16 cellular contexts compared by ENCODE assay signal in genomic region chr6:8628063-8628462, GRCh38.
DNase-seq lines count a peak whose midpoint lies in the region; ATAC-seq and TF ChIP-seq lines count a peak whose summit lies in the region.
"Had no signal": no experiment of that assay in that cellular context is flagged by ENCODE, and none has a peak within 500 bp of the region (broad histone marks: within the 10 kb centered on the region; RNA-seq: fewer than 3 reads in every experiment).

No MANE protein-coding gene starts in this region.

- no peak for ATAC-seq in upper lobe of right lung

- H3K27me3 ChIP-seq in dorsolateral prefrontal cortex (no peaks in the 10 kb centered on the region), upper lobe of right lung (no peaks in the 10 kb centered on the region)

- no peaks in the 10 kb centered on the region for H3K4me1 ChIP-seq in upper lobe of right lung

- intact Hi-C loops in dorsolateral prefrontal cortex (cut with DNase I) (no loop called here), upper lobe of right lung (cut with DNase I) (no loop called here)

- no peak overlapping the region for H3K4me3 ChIP-seq in epithelial cell of esophagus (ENCODE audit: low read length)
- no peak overlapping the region for H3K4me3 ChIP-seq in dorsolateral prefrontal cortex
- no peak overlapping the region for H3K4me3 ChIP-seq in upper lobe of right lung
- H3K4me3 ChIP-seq: PC-9 had no signal

- DNase-seq in ELR (ENCODE audit: low read depth) (peak; percentile 16), SK-MEL-5 (ENCODE audit: low read depth, low spot score) (peak; percentile 26), epithelial cell of esophagus (ENCODE audit: low read depth) (peak; percentile 47), left kidney (ENCODE audit: low read depth, low spot score) (peak; percentile 14), DMS114 treated with DMSO at 0.1 percent for 48 hours (lab: John Stamatoyannopoulos, UW; ENCODE audit: unreplicated experiment) (no peak), dorsolateral prefrontal cortex (no peak), upper lobe of right lung (no peak), HUDEP-2 (lab: John Stamatoyannopoulos, UW; ENCODE audit: unreplicated experiment in 76 of 76) (no peak)
- DNase-seq: C1 segment of cervical spinal cord, DMS 273 treated with DMSO at 0.1 percent for 48 hours, H9, NCI-H1436, NCI-H2029 treated with DMSO at 0.1 percent for 48 hours, NCI-H2227 treated with DMSO at 0.1 percent for 48 hours, NCI-H526 treated with DMSO at 0.1 percent for 48 hours had no signal

- TF ChIP-seq CTCF in epithelial cell of esophagus (IDR thresholded peaks at IDR 0.05; ENCODE audit: insufficient read depth, low read depth, low read length, missing control alignments) = no peak
- no peak for TF ChIP-seq CTCF in dorsolateral prefrontal cortex (IDR thresholded peaks at IDR 0.05 in 54 of 56, conservative IDR thresholded peaks at IDR 0.05 in 2 of 56; ENCODE audit: low read depth in 1 of 56, partially characterized antibody in 56 of 56)
- TF ChIP-seq CTCF in upper lobe of right lung (IDR thresholded peaks at IDR 0.05) = no peak

- H3K36me3 ChIP-seq in upper lobe of right lung = no peaks in the 10 kb centered on the region

- H3K27ac ChIP-seq in dorsolateral prefrontal cortex (no peak overlapping the region), upper lobe of right lung (no peak overlapping the region)
- H3K27ac ChIP-seq: PC-9 had no signal

- no peaks in the 10 kb centered on the region for H3K9me3 ChIP-seq in upper lobe of right lung

- in situ Hi-C loops in SK-MEL-5 (cut with HindIII; ENCODE audit: low pct_unique_long_range_greater_than_20kb, low sequenced_read_pairs) = no loop called here

Comparison
In these comparisons a context has a peak if more than half of its experiments do, and no peak if none do; other contexts are left out.
1. DNase-seq: peak in ELR (single experiment), SK-MEL-5 (single experiment), epithelial cell of esophagus (single experiment) and left kidney (single experiment); none in DMS114 treated with DMSO at 0.1 percent for 48 hours (single experiment), dorsolateral prefrontal cortex (0 of 10), upper lobe of right lung (single experiment) and HUDEP-2 (0 of 76).